25 cellular contexts compared by ENCODE assay signal in the genomic region with DNA sequence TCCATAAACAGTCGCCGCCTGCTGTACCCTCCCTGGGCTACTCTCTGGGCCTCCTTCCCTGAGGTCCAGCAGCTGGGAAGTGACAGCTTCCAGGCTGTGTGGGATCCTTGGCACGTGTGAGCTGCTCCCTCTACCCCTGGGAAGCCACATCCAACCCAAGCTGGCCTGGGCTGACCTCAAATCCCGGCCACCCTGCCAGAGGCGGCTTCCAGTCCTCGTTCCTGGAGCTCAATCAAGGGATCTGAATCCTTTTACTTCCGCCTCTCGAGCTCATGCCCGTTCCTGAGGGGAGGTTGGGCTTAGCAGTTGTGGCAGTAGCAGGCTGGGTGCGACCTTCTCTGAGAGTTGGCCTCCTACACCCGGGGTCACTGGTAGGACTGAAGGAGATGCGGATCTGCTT.
DNase-seq lines count a peak whose midpoint lies in the region; ATAC-seq, FAIRE-seq and TF ChIP-seq lines count a peak whose summit lies in the region.
"Had no signal": no experiment of that assay in that cellular context is flagged by ENCODE, and none has a peak within 500 bp of the region (broad histone marks: within the 10 kb centered on the region; RNA-seq: fewer than 3 reads in every experiment).

No MANE protein-coding gene starts in this region.

- in situ Hi-C loops in K562 (cut with MboI) = no loop called here

- WGBS in K562 (ENCODE audit: insufficient coverage, low coverage, missing lambda C conversion rate) = 4% methylated on average over 12 of the region's 12 CpGs

- no peak overlapping the region for H3K4me3 ChIP-seq in GM23338
- no peak overlapping the region for H3K4me3 ChIP-seq in K562
- H3K4me3 ChIP-seq: BLaER1, GM12878, MG63, SJCRH30 had no signal

- no peak overlapping the region for H3K4me3 Mint-ChIP-seq in GM23338
- H3K4me3 Mint-ChIP-seq in CD4-positive, alpha-beta T cell = no peak overlapping the region
- H3K4me3 Mint-ChIP-seq: CD8-positive, alpha-beta T cell; IgD-negative memory B cell had no signal

- no peak for TF ChIP-seq RAD21 in K562 (CRISPR knock-in tag; conservative IDR thresholded peaks at IDR 0.05 in 1 of 2, IDR thresholded peaks at IDR 0.05 in 1 of 2)

- 0 out of 2 replicates have a peak, but pooled peaks cover 3% of the 10 kb centered on the region for H3K9me2 ChIP-seq in GM23338 (ENCODE audit: insufficient read depth)

- H3K79me2 ChIP-seq in GM23338 (replicated peaks; ENCODE audit: insufficient read depth) (no peaks in the 10 kb centered on the region), K562 (ENCODE audit: control insufficient read depth, insufficient read depth, low read length) (no peaks in the 10 kb centered on the region)

- no TSS peak for BruUV-seq in K562 (replicated peaks; lab: Mats Ljungman, UMichigan)

- H3K9me3 Mint-ChIP-seq in GM23338 = peaks cover 10% of the 10 kb centered on the region
- peaks cover 5% of the 10 kb centered on the region for H3K9me3 Mint-ChIP-seq in CD4-positive, alpha-beta T cell
- H3K9me3 Mint-ChIP-seq: CD8-positive, alpha-beta T cell had no signal

- no peak for FAIRE-seq in K562 (lab: Jason Lieb, UNC)
- FAIRE-seq: GM12878 had no signal

- no peak for TF ChIP-seq EP300 in K562 (IDR thresholded peaks at IDR 0.05; ENCODE audit: low read length)

- no peak for ATAC-seq in GM23338
- peak; percentile 16; the same call in 2 of the 3 replicates for ATAC-seq in K562
- no peak for ATAC-seq in left lobe of liver
- no peak for ATAC-seq in sciatic nerve
- no peak for ATAC-seq in GM18909 (IDR thresholded peaks at IDR 0.05; ENCODE audit: poor library complexity, unreplicated experiment)
- no peak for ATAC-seq in CD4-positive, alpha-beta T cell (ENCODE audit: poor library complexity)
- ATAC-seq: CD8-positive, alpha-beta T cell; GM12878; HCT116 had no signal

- H4K20me1 ChIP-seq in GM23338 (replicated peaks; ENCODE audit: insufficient read depth) = no peaks in the 10 kb centered on the region
- H4K20me1 ChIP-seq in K562 (replicated peaks; ENCODE audit: control insufficient read depth, insufficient read depth, low read length) = no peaks in the 10 kb centered on the region
- H4K20me1 ChIP-seq: BLaER1 had no signal

- H3K4me2 ChIP-seq in GM23338 = no peak overlapping the region
- no peak overlapping the region for H3K4me2 ChIP-seq in K562 (ENCODE audit: insufficient read depth, low read length)
- H3K4me2 ChIP-seq: BLaER1 had no signal

- no peaks in the 10 kb centered on the region for H3K9me3 ChIP-seq in K562 (replicated peaks; ENCODE audit: control insufficient read depth, insufficient read depth, low read depth, low read length)
- no peaks in the 10 kb centered on the region for H3K9me3 ChIP-seq in CD4-positive, alpha-beta T cell (ENCODE audit: control insufficient read depth, low read length)
- H3K9me3 ChIP-seq: MG63, SJCRH30 had no signal

- no peaks in the 10 kb centered on the region for H3K27me3 ChIP-seq in GM23338 (ENCODE audit: insufficient read depth)
- H3K27me3 ChIP-seq in K562 (ENCODE audit: control insufficient read depth in 2 of 2, insufficient read depth in 2 of 2, low read length in 2 of 2) = peaks cover 19 to 46% of the 10 kb centered on the region in 2 experiments; a peak in 4 of 5 replicates
- no peaks in the 10 kb centered on the region for H3K27me3 ChIP-seq in CD4-positive, alpha-beta T cell (ENCODE audit: control insufficient read depth, insufficient read depth, low read length)
- H3K27me3 ChIP-seq: BLaER1, MG63, SJCRH30 had no signal

- POLR2A ChIA-PET in K562 (lab: Yijun Ruan, JAX) = interaction anchor here (0.5 to 1.2 kb wide), 3 partner anchors 13 to 80 kb away, joined by 3 read pairs; no protein-coding TSS in a partner anchor
- POLR2A ChIA-PET in CD4-positive, alpha-beta T cell (lab: Charles Lee) = no interaction called here

- CTCF ChIA-PET in K562 (lab: Yijun Ruan, JAX; ENCODE audit: low intra/inter-chr PET ratio) = no interaction called here
- CTCF ChIA-PET in CD4-positive, alpha-beta T cell (lab: Charles Lee) = no interaction called here

- intact Hi-C loops in K562 (cut with micrococcal nuclease) (no loop called here), sciatic nerve (cut with DNase I) (no loop called here)
- intact Hi-C loops in CD4-positive, alpha-beta T cell (cut with DNase I, micrococcal nuclease) = no loop called here

- no peaks in the 10 kb centered on the region for H3K9me1 ChIP-seq in K562 (ENCODE audit: control insufficient read depth, insufficient read depth, low read length)

- H3K36me3 ChIP-seq in GM23338 (ENCODE audit: insufficient read depth) = no peaks in the 10 kb centered on the region
- no peaks in the 10 kb centered on the region for H3K36me3 ChIP-seq in K562 (ENCODE audit: control insufficient read depth, insufficient read depth, low read length)
- H3K36me3 ChIP-seq: BLaER1, MG63, SJCRH30 had no signal

- TF ChIP-seq POLR2A in K562 (conservative IDR thresholded peaks at IDR 0.05) = no peak

- H3F3A ChIP-seq in GM23338 (replicated peaks; ENCODE audit: low read depth) = no peaks in the 10 kb centered on the region

- 0 out of 2 replicates have a peak overlapping the region, but pooled peaks have one; percentile 43 for H2AFZ ChIP-seq in GM23338
- peak overlapping the region; percentile 46; the same call in 1 of the 2 replicates for H2AFZ ChIP-seq in K562 (ENCODE audit: low read depth, low read length)

- H3K27me3 Mint-ChIP-seq in GM23338 (ENCODE audit: insufficient read depth, low read depth, poor library complexity) = peaks cover 5% of the 10 kb centered on the region
- H3K27me3 Mint-ChIP-seq in CD4-positive, alpha-beta T cell = no peaks in the 10 kb centered on the region

- DNase-seq in GM23338 (ENCODE audit: low spot score) (no peak), K562 (ENCODE audit: extremely low read depth in 1 of 4, low spot score in 3 of 4) (no peak), left lobe of liver (ENCODE audit: low spot score) (peak; percentile 23), sciatic nerve (ENCODE audit: low spot score) (peak; percentile 19), DMS 273 (lab: John Stamatoyannopoulos, UW; ENCODE audit: unreplicated experiment) (no peak)
- no peak for DNase-seq in CD4-positive, alpha-beta T cell
- DNase-seq: Calu3; CD8-positive, alpha-beta T cell; DMS53; EL; Kasumi-1; MG63; NCI-H1048; NCI-H1436; NCI-H2029; NCI-H345; NCI-H524 treated with DMSO at 0.1 percent for 48 hours; SJCRH30 had no signal

- H3K4me1 Mint-ChIP-seq in GM23338 = no peaks in the 10 kb centered on the region; the same call in 2 of the 3 replicates
- H3K4me1 Mint-ChIP-seq in CD4-positive, alpha-beta T cell (ENCODE audit: low read depth) = no peaks in the 10 kb centered on the region
- H3K4me1 Mint-ChIP-seq: IgD-negative memory B cell had no signal

- H3K36me3 Mint-ChIP-seq in GM23338 (ENCODE audit: low read depth) = peaks cover 6% of the 10 kb centered on the region; the same call in 1 of the 3 replicates
- no peaks in the 10 kb centered on the region for H3K36me3 Mint-ChIP-seq in CD4-positive, alpha-beta T cell (ENCODE audit: low read depth)
- H3K36me3 Mint-ChIP-seq: CD8-positive, alpha-beta T cell had no signal

- H3K27ac Mint-ChIP-seq in GM23338 = no peak overlapping the region
- H3K27ac Mint-ChIP-seq in CD4-positive, alpha-beta T cell = no peak overlapping the region
- H3K27ac Mint-ChIP-seq: CD8-positive, alpha-beta T cell; IgD-negative memory B cell had no signal

- no peak overlapping the region for H3K27ac ChIP-seq in GM23338 (ENCODE audit: low read depth)
- no peak overlapping the region for H3K27ac ChIP-seq in K562 (ENCODE audit: extremely low read depth, low read depth, low read length)
- H3K27ac ChIP-seq in CD4-positive, alpha-beta T cell (ENCODE audit: low read depth, low read length) = no peak overlapping the region
- H3K27ac ChIP-seq: BLaER1, HL-60, RWPE1, SJCRH30 had no signal

- peak overlapping the region in 1 of 2 experiments; percentile 2; a peak in 1 of 4 replicates for H3K9ac ChIP-seq in K562 (ENCODE audit: insufficient read depth in 1 of 2, low read depth in 2 of 2, low read length in 2 of 2)
- H3K9ac ChIP-seq: BLaER1 had no signal

- TF ChIP-seq CTCF in GM23338 (conservative IDR thresholded peaks at IDR 0.05; ENCODE audit: low read depth in 2 of 2) (no peak), K562 (IDR thresholded peaks at IDR 0.05 in 2 of 3, conservative IDR thresholded peaks at IDR 0.05 in 1 of 3; ENCODE audit: insufficient read depth in 2 of 3, low read depth in 1 of 3, low read length in 3 of 3) (no peak)
- no peak for TF ChIP-seq CTCF in CD4-positive, alpha-beta T cell (IDR thresholded peaks at IDR 0.05)

- no peaks in the 10 kb centered on the region for H3K4me1 ChIP-seq in GM23338 (ENCODE audit: insufficient read depth)
- H3K4me1 ChIP-seq in K562 (replicated peaks in 1 of 2; ENCODE audit: control insufficient read depth in 2 of 2, insufficient read depth in 2 of 2, low read length in 2 of 2) = no peaks in the 10 kb centered on the region
- H3K4me1 ChIP-seq: BLaER1, SJCRH30 had no signal

TF ChIP-seq in GM23338, 12 proteins besides CTCF, POLR2A, EP300 and RAD21 (continues in another document):
- no peak for TF ChIP-seq ZNF114 (CRISPR knock-in tag; IDR thresholded peaks at IDR 0.05)

TF ChIP-seq in K562, 482 proteins besides CTCF, POLR2A, EP300 and RAD21 (continues in another document):
- TF ChIP-seq KAT7 (CRISPR knock-in tag; IDR thresholded peaks at IDR 0.05; ENCODE audit: borderline replicate concordance) (no peak), NCOR1 (IDR thresholded peaks at IDR 0.05) (no peak), ZNF146 (CRISPR knock-in tag; IDR thresholded peaks at IDR 0.05; ENCODE audit: unreplicated experiment) (no peak), TBP (optimal IDR thresholded peaks at IDR 0.05; ENCODE audit: low read depth, low read length) (no peak), MAFK (IDR thresholded peaks at IDR 0.05; ENCODE audit: low read length) (no peak), TAF1 (IDR thresholded peaks at IDR 0.05; ENCODE audit: control insufficient read depth, extremely low read depth, insufficient read depth, low read length, severe bottlenecking) (no peak), GTF2F1 (IDR thresholded peaks at IDR 0.05; ENCODE audit: low read depth, low read length) (no peak), ZFPM2 (CRISPR knock-in tag; IDR thresholded peaks at IDR 0.05) (no peak), MYC (IDR thresholded peaks at IDR 0.05; ENCODE audit: low read depth, low read length) (no peak), MYC (CRISPR knock-in tag; IDR thresholded peaks at IDR 0.05; ENCODE audit: borderline replicate concordance, low read depth) (no peak)
- TF ChIP-seq, protein P1, sequence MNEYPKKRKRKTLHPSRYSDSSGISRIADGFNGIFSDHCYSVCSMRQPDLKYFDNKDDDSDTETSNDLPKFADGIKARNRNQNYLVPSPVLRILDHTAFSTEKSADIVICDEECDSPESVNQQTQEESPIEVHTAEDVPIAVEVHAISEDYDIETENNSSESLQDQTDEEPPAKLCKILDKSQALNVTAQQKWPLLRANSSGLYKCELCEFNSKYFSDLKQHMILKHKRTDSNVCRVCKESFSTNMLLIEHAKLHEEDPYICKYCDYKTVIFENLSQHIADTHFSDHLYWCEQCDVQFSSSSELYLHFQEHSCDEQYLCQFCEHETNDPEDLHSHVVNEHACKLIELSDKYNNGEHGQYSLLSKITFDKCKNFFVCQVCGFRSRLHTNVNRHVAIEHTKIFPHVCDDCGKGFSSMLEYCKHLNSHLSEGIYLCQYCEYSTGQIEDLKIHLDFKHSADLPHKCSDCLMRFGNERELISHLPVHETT (CRISPR knock-in tag; conservative IDR thresholded peaks at IDR 0.05 in 1 of 2, IDR thresholded peaks at IDR 0.05 in 1 of 2) = no peak

Comparison
In these comparisons a context has a peak if more than half of its experiments do, and no peak if none do; other contexts are left out.
1. DNase-seq: peak in left lobe of liver (single experiment) and sciatic nerve (single experiment); none in GM23338 (single experiment), K562 (0 of 4), DMS 273 (single experiment) and CD4-positive, alpha-beta T cell (0 of 10).